1 cellular context compared by ENCODE assay signal in genomic region chr2:64018715-64019082, GRCh38.
TF ChIP-seq lines count a peak whose summit lies in the region.

No MANE protein-coding gene starts in this region.

TF ChIP-seq in K562, 482 proteins besides CTCF, POLR2A, EP300 and RAD21 (continued from another document):
- TF ChIP-seq TFE3 (CRISPR knock-in tag; IDR thresholded peaks at IDR 0.05) (no peak), NFATC3 (IDR thresholded peaks at IDR 0.05) (no peak), PHF8 (IDR thresholded peaks at IDR 0.05; ENCODE audit: borderline replicate concordance, low read length) (no peak), L3MBTL2 (IDR thresholded peaks at IDR 0.05) (no peak), MCM7 (IDR thresholded peaks at IDR 0.05) (no peak), KDM2B (CRISPR knock-in tag; IDR thresholded peaks at IDR 0.05) (no peak), CBX2 (IDR thresholded peaks at IDR 0.05; ENCODE audit: insufficient read depth, low read length, poor library complexity, severe bottlenecking) (no peak), ZFP30 (CRISPR knock-in tag; IDR thresholded peaks at IDR 0.05; ENCODE audit: borderline replicate concordance) (no peak), VEZF1 (CRISPR knock-in tag; IDR thresholded peaks at IDR 0.05) (no peak), ZNF384 (IDR thresholded peaks at IDR 0.05; ENCODE audit: low read depth, low read length) (peak; percentile 81), CREBBP (IDR thresholded peaks at IDR 0.05; ENCODE audit: low read depth, low read length) (no peak), SIN3A (IDR thresholded peaks at IDR 0.05; ENCODE audit: borderline replicate concordance in 2 of 2, control insufficient read depth in 1 of 2, low read depth in 2 of 2, low read length in 2 of 2) (0 out of 4 replicates have a peak, but pooled peaks of 1 of the 2 experiments have one; percentile 28), SMAD2 (IDR thresholded peaks at IDR 0.05; ENCODE audit: low read depth, low read length) (no peak), DNMT1 (IDR thresholded peaks at IDR 0.05) (no peak), ERF (CRISPR knock-in tag; IDR thresholded peaks at IDR 0.05) (no peak), MAFF (IDR thresholded peaks at IDR 0.05; ENCODE audit: low read length) (no peak)
